Comparison of ENCODE assay signal across 15 cellular contexts in genomic region chr10:26829810-26830515, GRCh38. TPM values are rescaled to one million over a fixed set of nuclear protein-coding genes. Genes with fewer than 3 reads are reported as not detected.
DNase-seq lines count a peak whose midpoint lies in the region; ATAC-seq, FAIRE-seq and TF ChIP-seq lines count a peak whose summit lies in the region.
"Had no signal": no experiment of that assay in that cellular context is flagged by ENCODE, and none has a peak within 500 bp of the region (broad histone marks: within the 10 kb centered on the region; RNA-seq: fewer than 3 reads in every experiment).

No MANE protein-coding gene starts in this region.

- CTCF ChIA-PET in CD8-positive, alpha-beta T cell (lab: Charles Lee): no interaction called here
- CTCF ChIA-PET in GM12878 (lab: Yijun Ruan, JAX): no interaction called here

- RAD21 ChIA-PET in GM12878 (lab: Charles Lee; ENCODE audit: unreplicated experiment): interaction anchor here (0.5 kb wide), 1 partner anchor 12 kb away, joined by 3 read pairs; no protein-coding TSS in a partner anchor

- TF ChIP-seq POLR2A in GM12878 (IDR thresholded peaks at IDR 0.05; ENCODE audit: low read depth, low read length) (no peak), suprapubic skin (IDR thresholded peaks at IDR 0.05) (no peak)

- DNase-seq in CD8-positive, alpha-beta T cell: no peak
- peak; percentile 75 for DNase-seq in MV-4-11 (lab: John Stamatoyannopoulos, UW)
- DNase-seq in GM12878 (ENCODE audit: low read depth, low spot score): no peak
- no peak for DNase-seq in cortex of kidney (lab: John Stamatoyannopoulos, UW)
- no peak for DNase-seq in suprapubic skin (ENCODE audit: low spot score in 2 of 2)
- DNase-seq: activated CD4-positive, alpha-beta T cell treated with anti-CD3 and anti-CD28 coated beads, Interleukin-2, amount 50 U/mL, for 1 hour; activated effector memory CD4-positive, alpha-beta T cell treated with Interleukin-2 at 50 U/mL for 16 hours; BE2C; body of pancreas; H7; right lobe of liver had no signal

- H3K4me2 ChIP-seq in BLaER1: peak overlapping the region; percentile 69
- 0 out of 2 replicates have a peak overlapping the region, but pooled peaks have one; percentile 44 for H3K4me2 ChIP-seq in GM12878 (ENCODE audit: control insufficient read depth, insufficient read depth)

- no peak overlapping the region for H2AFZ ChIP-seq in GM12878 (ENCODE audit: control insufficient read depth, low read depth, low read length)

- intact Hi-C loops in CD8-positive, alpha-beta T cell (cut with DNase I, micrococcal nuclease): no loop called here
- intact Hi-C loops in GM12878 (cut with micrococcal nuclease; ENCODE audit: unreplicated experiment): no loop called here

- TF ChIP-seq CTCF in CD8-positive, alpha-beta T cell (IDR thresholded peaks at IDR 0.05): no peak
- TF ChIP-seq CTCF in GM12878 (IDR thresholded peaks at IDR 0.05 in 2 of 3, conservative IDR thresholded peaks at IDR 0.05 in 1 of 3; ENCODE audit: control insufficient read depth in 2 of 3, extremely low read depth in 1 of 3, insufficient read depth in 1 of 3, low read depth in 3 of 3, low read length in 3 of 3) (no peak), suprapubic skin (IDR thresholded peaks at IDR 0.05) (no peak)

- H3K9me3 ChIP-seq in BLaER1 (peaks cover 75% of the 10 kb centered on the region), GM12878 (replicated peaks; ENCODE audit: control insufficient read depth, insufficient read depth, low read length) (peaks cover 13% of the 10 kb centered on the region), suprapubic skin (no peaks in the 10 kb centered on the region)
- H3K9me3 ChIP-seq in CD8-positive, alpha-beta T cell (ENCODE audit: low read length): no peaks in the 10 kb centered on the region
- H3K9me3 ChIP-seq: BE2C, body of pancreas, right lobe of liver had no signal

- no peak for ATAC-seq in CD8-positive, alpha-beta T cell
- no peak for ATAC-seq in GM12878
- no peak for ATAC-seq in GM19035 (IDR thresholded peaks at IDR 0.05; ENCODE audit: unreplicated experiment)
- ATAC-seq: body of pancreas, right lobe of liver had no signal

- peaks cover 62% of the 10 kb centered on the region for H3K4me1 Mint-ChIP-seq in CD8-positive, alpha-beta T cell (ENCODE audit: low read depth)

- H3K27me3 Mint-ChIP-seq in CD8-positive, alpha-beta T cell (ENCODE audit: low read depth): no peaks in the 10 kb centered on the region

- POLR2A ChIA-PET in CD8-positive, alpha-beta T cell (lab: Charles Lee): no interaction called here
- POLR2A ChIA-PET in GM12878 (lab: Charles Lee): no interaction called here

- SMC1A ChIA-PET in GM12878 (lab: Charles Lee; ENCODE audit: uncharacterized antibody, unreplicated experiment): no interaction called here

- peaks cover 26% of the 10 kb centered on the region for H3K4me1 ChIP-seq in BLaER1
- H3K4me1 ChIP-seq in CD8-positive, alpha-beta T cell (ENCODE audit: insufficient read depth, low read length): peaks cover 20% of the 10 kb centered on the region
- peaks cover 4% of the 10 kb centered on the region; the same call in 1 of the 2 replicates for H3K4me1 ChIP-seq in GM12878 (ENCODE audit: control insufficient read depth, insufficient read depth, low read length)
- no peaks in the 10 kb centered on the region for H3K4me1 ChIP-seq in suprapubic skin
- H3K4me1 ChIP-seq: BE2C, body of pancreas, right lobe of liver had no signal

- in situ Hi-C loops in GM12878 (cut with MboI): no loop called here

- H3K4me3 Mint-ChIP-seq in CD8-positive, alpha-beta T cell: peak overlapping the region; percentile 38

- WGBS in GM12878 (ENCODE audit: insufficient coverage, insufficient replicate concordance, low lambda C conversion rate, missing lambda C conversion rate): 80% methylated on average over 5 of the region's 5 CpGs
- WGBS in suprapubic skin: 93% methylated on average over 5 of the region's 5 CpGs

- H3K4me3 ChIP-seq in BLaER1 (peak overlapping the region; percentile 28; the same call in 1 of the 2 replicates), GM12878 (no peak overlapping the region), suprapubic skin (no peak overlapping the region)
- H3K4me3 ChIP-seq in CD8-positive, alpha-beta T cell (ENCODE audit: low read depth, low read length): no peak overlapping the region
- H3K4me3 ChIP-seq: body of pancreas, lung, right lobe of liver had no signal

- no peaks in the 10 kb centered on the region for H3K9me3 Mint-ChIP-seq in CD8-positive, alpha-beta T cell

- H3K27me3 ChIP-seq in BLaER1 (no peaks in the 10 kb centered on the region), GM12878 (replicated peaks in 1 of 2; ENCODE audit: control insufficient read depth in 2 of 2, insufficient read depth in 2 of 2, low read length in 1 of 2) (no peaks in the 10 kb centered on the region), suprapubic skin (no peaks in the 10 kb centered on the region)
- H3K27me3 ChIP-seq in CD8-positive, alpha-beta T cell (ENCODE audit: insufficient read depth, low read length): no peaks in the 10 kb centered on the region
- H3K27me3 ChIP-seq: BE2C, body of pancreas, right lobe of liver had no signal

- H3K9ac ChIP-seq in BLaER1 (peak overlapping the region; percentile 17; the same call in 1 of the 2 replicates), GM12878 (ENCODE audit: control insufficient read depth, insufficient read depth, low read length) (no peak overlapping the region)

- peaks cover 23% of the 10 kb centered on the region for H3K36me3 Mint-ChIP-seq in CD8-positive, alpha-beta T cell

- no TSS peak for BruUV-seq in GM12878 (replicated peaks; lab: Mats Ljungman, UMichigan)

- H3K27ac Mint-ChIP-seq in CD8-positive, alpha-beta T cell: peak overlapping the region; percentile 76

- H3K27ac ChIP-seq in BLaER1 (peak overlapping the region; percentile 62), GM12878 (ENCODE audit: control insufficient read depth, insufficient read depth) (no peak overlapping the region), suprapubic skin (no peak overlapping the region)
- H3K27ac ChIP-seq in CD8-positive, alpha-beta T cell (ENCODE audit: low read depth, low read length): no peak overlapping the region
- H3K27ac ChIP-seq: body of pancreas, right lobe of liver, RWPE1 had no signal

- peaks cover 50% of the 10 kb centered on the region; the same call in 1 of the 2 replicates for H4K20me1 ChIP-seq in BLaER1
- no peaks in the 10 kb centered on the region for H4K20me1 ChIP-seq in GM12878 (ENCODE audit: control insufficient read depth, insufficient read depth)

- TF ChIP-seq RAD21 in GM12878 (IDR thresholded peaks at IDR 0.05; ENCODE audit: insufficient read depth, low read depth, low read length): no peak

- H3K36me3 ChIP-seq in BLaER1 (peaks cover 68% of the 10 kb centered on the region), GM12878 (ENCODE audit: control insufficient read depth in 2 of 2, insufficient read depth in 2 of 2, low read length in 1 of 2) (peaks cover 0 to 2% of the 10 kb centered on the region in 2 experiments; a peak in 2 of 4 replicates), suprapubic skin (no peaks in the 10 kb centered on the region)
- H3K36me3 ChIP-seq in CD8-positive, alpha-beta T cell (ENCODE audit: insufficient read depth, low read length): no peaks in the 10 kb centered on the region
- H3K36me3 ChIP-seq: BE2C, right lobe of liver had no signal

- FAIRE-seq in GM12878 (lab: Jason Lieb, UNC): no peak

- H3K79me2 ChIP-seq in GM12878 (ENCODE audit: control insufficient read depth, insufficient read depth, low read length): peaks cover 75% of the 10 kb centered on the region

- TF ChIP-seq EP300 in GM12878 (IDR thresholded peaks at IDR 0.05; ENCODE audit: borderline replicate concordance in 1 of 2, control insufficient read depth in 1 of 2, low read depth in 2 of 2, low read length in 2 of 2) (no peak), suprapubic skin (IDR thresholded peaks at IDR 0.05) (no peak)

TF ChIP-seq in GM12878, 131 proteins besides CTCF, POLR2A, EP300 and RAD21 (continues in another document):
- no peak for TF ChIP-seq SMAD5 (IDR thresholded peaks at IDR 0.05; ENCODE audit: low read depth)
- TF ChIP-seq IRF3 (IDR thresholded peaks at IDR 0.05): no peak
- no peak for TF ChIP-seq POLR2AphosphoS2 (IDR thresholded peaks at IDR 0.05; ENCODE audit: low read depth, low read length)
- TF ChIP-seq ZNF24 (IDR thresholded peaks at IDR 0.05): no peak
- TF ChIP-seq MYC (IDR thresholded peaks at IDR 0.05; ENCODE audit: insufficient read depth, insufficient read length, insufficient replicate concordance, low read length, severe bottlenecking): no peak
- no peak for TF ChIP-seq CBFB (IDR thresholded peaks at IDR 0.05; ENCODE audit: low read depth)
- TF ChIP-seq GABPA (IDR thresholded peaks at IDR 0.05; ENCODE audit: low read depth): no peak
- no peak for TF ChIP-seq FOXK2 (IDR thresholded peaks at IDR 0.05)
- no peak for TF ChIP-seq PAX8 (IDR thresholded peaks at IDR 0.05)
- no peak for TF ChIP-seq JUND (IDR thresholded peaks at IDR 0.05; ENCODE audit: low read depth, low read length)

RNA-seq across cellular contexts. Expression of gene ABI1, which starts 30.8 kb away (rescaled TPM):
- total RNA-seq in CD8-positive, alpha-beta T cell: 10 to 100 TPM; 91.6 to 94.5 TPM
- 143 TPM in 2 replicates for total RNA-seq in GM12878 (2013; cell fraction: nucleolus; rRNA removed)
- total RNA-seq in GM12878 (2014; rRNA removed) (51.1 and 60.9 TPM in 2 replicates), GM12878 (2014; rRNA removed; fragmentation: Illumina TruSeq; extraction: Trizol) (58.4 and 59.1 TPM in 2 replicates), GM12878 (2021) (50.3 and 51.4 TPM in 2 replicates), suprapubic skin (10 to 100 TPM; 62.9 to 78.8 (median 71.8) TPM)
- polyA plus RNA-seq in GM12878 (2011; ENCODE audit: low read depth): 24.0 TPM
- polyA plus RNA-seq in GM12878 (2011; rRNA removed) (31.2 and 40.8 TPM in 2 replicates), GM12878 (2014; fragmentation: Illumina TruSeq; extraction: Trizol) (63.0 and 76.7 TPM in 2 replicates), GM12878 (2014; fragmentation: Nextera tagmentation; extraction: Ambion mirVana) (10 to 100 TPM; 48.7 to 50.3 TPM), GM12878 (2014; rRNA removed) (35.8 and 40.1 TPM in 2 replicates), GM12878 (2016; fragmentation: Nextera tagmentation; extraction: Ambion mirVana) (10 to 100 TPM; 70.4 to 73.2 TPM)
- 17.5 and 17.8 TPM in 2 replicates for polyA plus RNA-seq in GM12878 (2011; cell fraction: cytosol; rRNA removed)
- polyA plus RNA-seq in GM12878 (2011; cell fraction: nucleus; rRNA removed): 23.9 and 24.0 TPM in 2 replicates
- polyA plus RNA-seq in GM12878 (2012): 41.1 and 45.6 TPM in 2 replicates
- 26.3 and 27.4 TPM in 2 replicates for polyA minus RNA-seq in GM12878 (2011; rRNA and poly(A)+ RNA removed)
- 12.3 and 13.4 TPM in 2 replicates for polyA minus RNA-seq in GM12878 (2011; cell fraction: cytosol; rRNA and poly(A)+ RNA removed)
- polyA minus RNA-seq in GM12878 (2011; cell fraction: nucleus; rRNA and poly(A)+ RNA removed): 24.5 and 29.0 TPM in 2 replicates
